1 cellular context compared by ENCODE assay signal in genomic region chr20:49672109-49672681, GRCh38.
TF ChIP-seq lines count a peak whose summit lies in the region.

No MANE protein-coding gene starts in this region.

TF ChIP-seq in HEK293, 187 proteins besides CTCF, POLR2A, EP300 and RAD21 (continued from another document):
- no peak for TF ChIP-seq ZNF148 (tag by site-specific recombination; IDR thresholded peaks at IDR 0.05; ENCODE audit: borderline replicate concordance)
TF ChIP-seq in HEK293: peak in this region for 3.
